ENCODE assay signal across 8 cellular contexts in the genomic region with DNA sequence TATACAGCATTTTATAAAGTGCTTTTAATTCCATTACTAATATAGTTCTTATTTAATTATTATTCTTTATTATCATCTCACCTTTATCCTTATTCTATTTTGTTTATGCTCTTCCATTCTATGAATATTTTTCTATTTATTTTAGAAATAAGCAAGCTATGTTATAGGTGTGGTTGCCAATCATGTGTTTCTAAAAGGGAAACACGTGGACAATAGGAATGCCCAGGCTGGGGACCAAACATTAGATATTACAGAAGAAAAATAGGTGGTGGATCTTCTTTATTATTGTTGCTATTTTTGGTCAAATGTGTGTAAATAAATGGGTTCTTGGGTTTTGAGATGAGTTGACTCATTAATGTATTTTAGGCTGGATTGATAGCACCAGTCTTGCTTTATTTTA.
"Had no signal": no experiment of that assay in that cellular context is flagged by ENCODE, and none has a peak within 500 bp of the region (broad histone marks: within the 10 kb centered on the region; RNA-seq: fewer than 3 reads in every experiment).

No MANE protein-coding gene starts in this region.

- ATAC-seq: GM12878 had no signal

- FAIRE-seq: G401.6, GM12878, GM12891, GM12892, GM18507, GM19239 had no signal

- H3K4me3 ChIP-seq: GM12878 had no signal

- DNase-seq: GDM1, GF-D8 had no signal
